17 cellular contexts compared by ENCODE assay signal in the genomic region with DNA sequence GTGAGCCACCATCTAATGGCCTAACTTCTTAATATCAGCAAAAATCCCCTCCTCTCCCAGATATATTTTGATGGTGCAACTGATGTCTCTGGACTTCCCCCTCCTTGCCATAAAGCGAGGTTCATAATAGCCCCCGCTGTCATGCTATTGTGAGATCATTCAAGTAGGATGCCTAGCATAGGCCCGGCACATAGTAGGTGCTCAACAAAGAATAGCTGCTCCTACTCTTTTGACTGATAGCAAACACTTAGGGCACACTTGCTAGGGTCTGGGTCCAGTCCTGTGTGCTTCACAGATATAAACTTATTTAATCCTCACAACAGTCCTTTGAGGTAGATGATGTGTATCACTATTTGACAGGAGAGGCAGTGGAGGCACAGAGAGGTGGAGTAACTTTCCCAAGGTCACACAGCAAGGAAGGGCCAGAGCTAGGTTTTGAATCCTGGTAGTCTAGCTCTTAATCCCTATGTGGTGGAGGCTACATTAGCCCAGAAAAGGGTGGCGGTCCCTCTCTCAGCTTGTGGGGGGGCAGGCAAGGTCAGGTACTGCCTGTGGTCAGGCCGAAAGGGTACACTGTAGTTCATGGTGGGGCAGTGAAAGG. TPM values are rescaled to one million over a fixed set of nuclear protein-coding genes. Genes with fewer than 3 reads are reported as not detected.
A peak's percentile ranks its signal among the peaks of the same experiment; 100 is the strongest.
DNase-seq lines count a peak whose midpoint lies in the region; ATAC-seq, FAIRE-seq and TF ChIP-seq lines count a peak whose summit lies in the region.
"Had no signal": no experiment of that assay in that cellular context is flagged by ENCODE, and none has a peak within 500 bp of the region (broad histone marks: within the 10 kb centered on the region; RNA-seq: fewer than 3 reads in every experiment).

No MANE protein-coding gene starts in this region.

- H4K20me1 ChIP-seq in K562 (replicated peaks; ENCODE audit: control insufficient read depth, insufficient read depth, low read length) (peaks cover 10% of the 10 kb centered on the region; the same call in 1 of the 2 replicates), mammary epithelial cell (ENCODE audit: insufficient read depth, low read length) (no peaks in the 10 kb centered on the region)

- no peak overlapping the region for H2AK5ac ChIP-seq in trophoblast cell (ENCODE audit: low read length)

- in situ Hi-C loops in K562 (cut with MboI): no loop called here
- in situ Hi-C loops in mammary epithelial cell (cut with MboI; ENCODE audit: low sequenced_read_pairs in 2 of 2): no loop called here

- no peak for DNase-seq in A549 (ENCODE audit: low read depth in 1 of 2, low spot score in 1 of 2)
- DNase-seq in K562 (ENCODE audit: extremely low read depth in 1 of 4, low spot score in 3 of 4): no peak
- no peak for DNase-seq in trophoblast cell
- DNase-seq in mammary epithelial cell: no peak
- DNase-seq in esophagus squamous epithelium (lab: John Stamatoyannopoulos, UW): no peak
- DNase-seq: ACHN; CD4-positive, alpha-beta memory T cell; GF-D8; HCEC 1CT; KBM-7; NCI-H1092; NCI-H2107; NCI-H226; NCI-H526 treated with DMSO at 0.1 percent for 48 hours had no signal

- H3K23ac ChIP-seq in trophoblast cell (ENCODE audit: low read length): no peak overlapping the region

- TF ChIP-seq EP300 in A549 (IDR thresholded peaks at IDR 0.05) (no peak), K562 (IDR thresholded peaks at IDR 0.05; ENCODE audit: low read length) (no peak)

- H3K79me1 ChIP-seq in trophoblast cell (ENCODE audit: low read length): peaks cover 7% of the 10 kb centered on the region

- CTCF ChIA-PET in A549 (lab: Yijun Ruan, JAX): interaction anchor here (0.6 to 4.4 kb wide), 4 partner anchors 8 to 68 kb away, joined by 3 to 18 read pairs (median 7); no protein-coding TSS in a partner anchor
- CTCF ChIA-PET in HEK293 (lab: Yijun Ruan, JAX): interaction anchor here (0.6 to 1.2 kb wide), 2 partner anchors 78 to 256 kb away, joined by 3 to 5 read pairs; no protein-coding TSS in a partner anchor
- CTCF ChIA-PET in K562 (lab: Yijun Ruan, JAX; ENCODE audit: low intra/inter-chr PET ratio): no interaction called here
- CTCF ChIA-PET in mammary epithelial cell (lab: Charles Lee; ENCODE audit: low non-redundant PET): interaction anchor here (0.5 kb wide), 1 partner anchor 10 kb away, joined by 3 read pairs; no protein-coding TSS in a partner anchor

- BruUV-seq in K562 (replicated peaks; lab: Mats Ljungman, UMichigan) (no TSS peak), mammary epithelial cell (replicated peaks; lab: Mats Ljungman, UMichigan) (no TSS peak)

- peak overlapping the region in 1 of 2 experiments; percentile 32; a peak in 1 of 4 replicates for H3K9ac ChIP-seq in K562 (ENCODE audit: insufficient read depth in 1 of 2, low read depth in 2 of 2, low read length in 2 of 2)
- H3K9ac ChIP-seq in trophoblast cell (ENCODE audit: low read length): no peak overlapping the region
- H3K9ac ChIP-seq in mammary epithelial cell (ENCODE audit: insufficient read depth, low read length): no peak overlapping the region

- dilution Hi-C loops in mammary epithelial cell (cut with HindIII; ENCODE audit: low sequenced_read_pairs): no loop called here

- H3K4me2 ChIP-seq in A549: no peak overlapping the region
- H3K4me2 ChIP-seq in K562 (ENCODE audit: insufficient read depth, low read length): no peak overlapping the region
- no peak overlapping the region for H3K4me2 ChIP-seq in trophoblast cell (ENCODE audit: low read length)
- no peak overlapping the region for H3K4me2 ChIP-seq in mammary epithelial cell (ENCODE audit: insufficient read depth, low read depth, low read length)

- H3K27me3 ChIP-seq in K562 (ENCODE audit: control insufficient read depth in 2 of 2, insufficient read depth in 2 of 2, low read length in 2 of 2) (no peaks in the 10 kb centered on the region), trophoblast cell (ENCODE audit: insufficient read depth, low read length) (no peaks in the 10 kb centered on the region), mammary epithelial cell (ENCODE audit: insufficient read depth, low read length) (no peaks in the 10 kb centered on the region), esophagus squamous epithelium (no peaks in the 10 kb centered on the region)

- H3K14ac ChIP-seq in trophoblast cell (ENCODE audit: low read length): no peak overlapping the region

- no peak overlapping the region for H4K8ac ChIP-seq in trophoblast cell (ENCODE audit: low read depth, low read length)

- no peak overlapping the region for H3K18ac ChIP-seq in trophoblast cell (ENCODE audit: low read length)

- POLR2A ChIA-PET in A549 (lab: Yijun Ruan, JAX) (no interaction called here), HEK293 (lab: Yijun Ruan, JAX) (no interaction called here), K562 (lab: Yijun Ruan, JAX) (interaction anchor here (0.6 to 1.5 kb wide), 3 partner anchors 9 to 20 kb away, joined by 3 to 5 read pairs (median 3); no protein-coding TSS in a partner anchor)

- FAIRE-seq in A549 (lab: Jason Lieb, UNC): no peak
- no peak for FAIRE-seq in K562 (lab: Jason Lieb, UNC)

- peak overlapping the region; percentile 98 for H3K4ac ChIP-seq in trophoblast cell (ENCODE audit: low read depth, low read length)

- H3K79me2 ChIP-seq in K562 (ENCODE audit: control insufficient read depth, insufficient read depth, low read length) (no peaks in the 10 kb centered on the region), trophoblast cell (ENCODE audit: control insufficient read depth, insufficient read depth, low read length, poor library complexity) (peaks cover 66% of the 10 kb centered on the region), mammary epithelial cell (ENCODE audit: insufficient read depth, low read length) (peaks cover 96% of the 10 kb centered on the region)

- no peaks in the 10 kb centered on the region for H3K9me3 ChIP-seq in A549
- H3K9me3 ChIP-seq in HEK293 (ENCODE audit: control insufficient read depth, insufficient read depth, low read depth, low read length): no peaks in the 10 kb centered on the region
- no peaks in the 10 kb centered on the region for H3K9me3 ChIP-seq in K562 (replicated peaks; ENCODE audit: control insufficient read depth, insufficient read depth, low read depth, low read length)
- H3K9me3 ChIP-seq in trophoblast cell (ENCODE audit: insufficient read depth, low read depth, low read length): peaks cover 2% of the 10 kb centered on the region
- H3K9me3 ChIP-seq in mammary epithelial cell (replicated peaks; ENCODE audit: insufficient read depth, low read length): no peaks in the 10 kb centered on the region
- H3K9me3 ChIP-seq in esophagus squamous epithelium: no peaks in the 10 kb centered on the region

- no peak overlapping the region for H2BK12ac ChIP-seq in trophoblast cell (ENCODE audit: low read length)

- H3K36me3 ChIP-seq in HEK293 (ENCODE audit: control insufficient read depth in 2 of 2, insufficient read depth in 1 of 2, low read length in 2 of 2) (peaks cover 4 to 14% of the 10 kb centered on the region in 2 experiments; a peak in 2 of 3 replicates), K562 (ENCODE audit: control insufficient read depth, insufficient read depth, low read length) (peaks cover under 1% of the 10 kb centered on the region; the same call in 1 of the 3 replicates), trophoblast cell (ENCODE audit: control insufficient read depth in 1 of 2, insufficient read depth in 2 of 2, low read length in 2 of 2) (peaks cover 86 to 91% of the 10 kb centered on the region in 2 experiments), mammary epithelial cell (ENCODE audit: insufficient read depth, low read length) (peaks cover 7% of the 10 kb centered on the region), esophagus squamous epithelium (peaks cover 0 to 34% (median 0%) of the 10 kb centered on the region in 3 donors)

- 92% methylated on average over 3 of the region's 5 CpGs for WGBS in A549 (ENCODE audit: missing lambda C conversion rate)
- 56% methylated on average over 5 of the region's 5 CpGs for WGBS in K562 (ENCODE audit: insufficient coverage, low coverage, missing lambda C conversion rate)
- WGBS in trophoblast cell (ENCODE audit: extremely low coverage, insufficient coverage, insufficient read length): no CpG with 5 or more reads among the region's 5 CpGs
- 92% methylated on average over 5 of the region's 5 CpGs for WGBS in mammary epithelial cell (ENCODE audit: low coverage, missing lambda C conversion rate)
- 67 to 97% methylated on average over 2 to 4 of the region's 5 CpGs for WGBS in esophagus squamous epithelium, 2 donors

- H2AFZ ChIP-seq in K562 (ENCODE audit: low read depth, low read length) (no peak overlapping the region), trophoblast cell (ENCODE audit: insufficient read depth, low read length, poor library complexity) (no peak overlapping the region), mammary epithelial cell (ENCODE audit: low read depth, low read length) (no peak overlapping the region)

- H4K91ac ChIP-seq in trophoblast cell (ENCODE audit: low read depth, low read length): no peak overlapping the region

- TF ChIP-seq RAD21 in A549 (conservative IDR thresholded peaks at IDR 0.05 in 1 of 2, IDR thresholded peaks at IDR 0.05 in 1 of 2) (no peak), K562 (CRISPR knock-in tag; conservative IDR thresholded peaks at IDR 0.05 in 1 of 2, IDR thresholded peaks at IDR 0.05 in 1 of 2) (no peak)

- intact Hi-C loops in K562 (cut with micrococcal nuclease): no loop called here
- intact Hi-C loops in mammary epithelial cell (cut with micrococcal nuclease): no loop called here
- intact Hi-C loops in esophagus squamous epithelium (cut with DNase I): no loop called here

- H3K4me1 ChIP-seq in A549: peaks cover 49% of the 10 kb centered on the region
- H3K4me1 ChIP-seq in HEK293 (ENCODE audit: control insufficient read depth, insufficient read depth, low read length): no peaks in the 10 kb centered on the region
- H3K4me1 ChIP-seq in K562 (replicated peaks in 1 of 2; ENCODE audit: control insufficient read depth in 2 of 2, insufficient read depth in 2 of 2, low read length in 2 of 2): peaks cover 0 to 34% of the 10 kb centered on the region in 2 experiments; a peak in 2 of 5 replicates
- peaks cover 23 to 33% of the 10 kb centered on the region in 2 experiments for H3K4me1 ChIP-seq in trophoblast cell (ENCODE audit: control insufficient read depth in 1 of 2, insufficient read depth in 2 of 2, low read length in 2 of 2)
- H3K4me1 ChIP-seq in mammary epithelial cell (ENCODE audit: insufficient read depth, low read length): peaks cover 43% of the 10 kb centered on the region
- H3K4me1 ChIP-seq in esophagus squamous epithelium: peaks cover 35 to 97% (median 43%) of the 10 kb centered on the region in 3 donors

- no peak overlapping the region for H2BK5ac ChIP-seq in trophoblast cell (ENCODE audit: low read depth, low read length, poor library complexity)

- H3K9me1 ChIP-seq in K562 (ENCODE audit: control insufficient read depth, insufficient read depth, low read length): no peaks in the 10 kb centered on the region

- TF ChIP-seq POLR2A in A549 (IDR thresholded peaks at IDR 0.05; ENCODE audit: low read length) (no peak), K562 (conservative IDR thresholded peaks at IDR 0.05) (no peak), esophagus squamous epithelium (IDR thresholded peaks at IDR 0.05) (no peak)

- H2BK120ac ChIP-seq in trophoblast cell (ENCODE audit: insufficient read depth, low read length, poor library complexity): no peak overlapping the region

- no peak overlapping the region for H3K4me3 ChIP-seq in A549
- H3K4me3 ChIP-seq in HEK293 (ENCODE audit: low read depth, low read length): no peak overlapping the region
- H3K4me3 ChIP-seq in K562: no peak overlapping the region
- H3K4me3 ChIP-seq in trophoblast cell (ENCODE audit: low read depth, low read length): no peak overlapping the region
- no peak overlapping the region for H3K4me3 ChIP-seq in mammary epithelial cell (replicated peaks in 1 of 3; ENCODE audit: insufficient read depth in 1 of 3, low read depth in 2 of 3, low read length in 3 of 3)
- no peak overlapping the region for H3K4me3 ChIP-seq in esophagus squamous epithelium
- H3K4me3 ChIP-seq: SK-N-MC had no signal

- TF ChIP-seq CTCF in A549 (IDR thresholded peaks at IDR 0.05) (no peak), HEK293 (tag by site-specific recombination; IDR thresholded peaks at IDR 0.05) (no peak), K562 (IDR thresholded peaks at IDR 0.05 in 2 of 3, conservative IDR thresholded peaks at IDR 0.05 in 1 of 3; ENCODE audit: insufficient read depth in 2 of 3, low read depth in 1 of 3, low read length in 3 of 3) (no peak), mammary epithelial cell (conservative IDR thresholded peaks at IDR 0.05 in 1 of 2, IDR thresholded peaks at IDR 0.05 in 1 of 2; ENCODE audit: extremely low read depth in 1 of 2, insufficient read depth in 1 of 2, low read depth in 1 of 2, low read length in 2 of 2) (no peak), esophagus squamous epithelium (IDR thresholded peaks at IDR 0.05) (no peak)

- H4K12ac ChIP-seq in trophoblast cell (ENCODE audit: low read depth, low read length): no peak overlapping the region

- H3K27ac ChIP-seq in A549 (no peak overlapping the region), HEK293 (ENCODE audit: extremely low read depth, low read depth, low read length) (no peak overlapping the region), K562 (ENCODE audit: extremely low read depth, low read depth, low read length) (no peak overlapping the region), trophoblast cell (ENCODE audit: low read depth, low read length) (no peak overlapping the region), mammary epithelial cell (ENCODE audit: insufficient read depth, low read depth, low read length) (no peak overlapping the region), esophagus squamous epithelium (no peak overlapping the region)
- H3K27ac ChIP-seq: SK-N-MC had no signal

- ATAC-seq in A549 (no peak), K562 (no peak), GM21390 (IDR thresholded peaks at IDR 0.05; ENCODE audit: unreplicated experiment) (no peak)

RNA-seq across cellular contexts. Expression of a gene that starts 14.7 kb away (rescaled TPM):
- polyA plus RNA-seq in A549 (2011; rRNA removed) (154 and 212 TPM in 2 replicates), A549 (2017; fragmentation: RNase III; extraction: RNeasy Plus Mini Kit Qiagen cat#74134 plus additional on column Dnase treatment) (133 to 139 TPM (median 134 TPM) in 3 replicates), K562 (2011; rRNA removed) (8.0 and 8.5 TPM in 2 replicates), K562 (2014; fragmentation: Illumina TruSeq; extraction: Trizol) (5.4 and 8.3 TPM in 2 replicates), K562 (2014; fragmentation: Nextera tagmentation; extraction: Ambion mirVana) (under 1 TPM; 0.06 to 0.14 TPM), K562 (2014; rRNA removed) (4.8 and 5.2 TPM in 2 replicates), mammary epithelial cell (39.3 TPM)
- 122 and 170 TPM in 2 replicates for polyA plus RNA-seq in A549 (2012; cell fraction: cytosol; rRNA removed)
- 500 and 511 TPM in 2 replicates for polyA plus RNA-seq in A549 (2012; cell fraction: nucleus; rRNA removed)
- polyA minus RNA-seq in A549 (2011; rRNA and poly(A)+ RNA removed): 278 and 313 TPM in 2 replicates
- 23.1 and 61.0 TPM in 2 replicates for total RNA-seq in K562 (2011; cell fraction: chromatin; rRNA removed; ENCODE audit: low replicate concordance)
- total RNA-seq in K562 (2011; cell fraction: nucleolus; rRNA removed): 26.7 and 29.4 TPM in 2 replicates
- total RNA-seq in K562 (2011; cell fraction: nucleoplasm; rRNA removed): 20.5 and 28.9 TPM in 2 replicates
- total RNA-seq in K562 (2014; rRNA removed) (2.0 and 4.7 TPM in 2 replicates), K562 (2014; rRNA removed; fragmentation: Illumina TruSeq; extraction: Trizol) (1.4 and 1.9 TPM in 2 replicates), K562 (2015; rRNA removed; fragmentation: Illumina TruSeq; extraction: Trizol) (2.9 and 3.1 TPM in 2 replicates), K562 (2021) (7.0 and 7.7 TPM in 2 replicates), mammary epithelial cell (10 to 100 TPM; 52.7 to 60.2 TPM), esophagus squamous epithelium (10 to 100 TPM; 32.4 to 46.5 (median 39.0) TPM)
- 6.8 and 11.9 TPM in 2 replicates for polyA plus RNA-seq in K562 (2011; cell fraction: cytosol; rRNA removed)
- polyA plus RNA-seq in K562 (2011; cell fraction: nucleus; rRNA removed): 45.7 and 78.2 TPM in 2 replicates
- polyA plus RNA-seq in K562 (2012): 4.7 and 5.8 TPM in 2 replicates
- 5.2 and 16.3 TPM in 2 replicates for polyA minus RNA-seq in K562 (2011; rRNA and poly(A)+ RNA removed)
- 4.0 and 10.0 TPM in 2 replicates for polyA minus RNA-seq in K562 (2011; cell fraction: cytosol; rRNA and poly(A)+ RNA removed)
- 12.3 and 15.8 TPM in 2 replicates for polyA minus RNA-seq in K562 (2011; cell fraction: nucleus; rRNA and poly(A)+ RNA removed)
- 188 and 198 TPM in 2 replicates for polyA plus RNA-seq in trophoblast cell (2013)
- polyA minus RNA-seq in mammary epithelial cell: 54.6 TPM
